In the genomic region with DNA sequence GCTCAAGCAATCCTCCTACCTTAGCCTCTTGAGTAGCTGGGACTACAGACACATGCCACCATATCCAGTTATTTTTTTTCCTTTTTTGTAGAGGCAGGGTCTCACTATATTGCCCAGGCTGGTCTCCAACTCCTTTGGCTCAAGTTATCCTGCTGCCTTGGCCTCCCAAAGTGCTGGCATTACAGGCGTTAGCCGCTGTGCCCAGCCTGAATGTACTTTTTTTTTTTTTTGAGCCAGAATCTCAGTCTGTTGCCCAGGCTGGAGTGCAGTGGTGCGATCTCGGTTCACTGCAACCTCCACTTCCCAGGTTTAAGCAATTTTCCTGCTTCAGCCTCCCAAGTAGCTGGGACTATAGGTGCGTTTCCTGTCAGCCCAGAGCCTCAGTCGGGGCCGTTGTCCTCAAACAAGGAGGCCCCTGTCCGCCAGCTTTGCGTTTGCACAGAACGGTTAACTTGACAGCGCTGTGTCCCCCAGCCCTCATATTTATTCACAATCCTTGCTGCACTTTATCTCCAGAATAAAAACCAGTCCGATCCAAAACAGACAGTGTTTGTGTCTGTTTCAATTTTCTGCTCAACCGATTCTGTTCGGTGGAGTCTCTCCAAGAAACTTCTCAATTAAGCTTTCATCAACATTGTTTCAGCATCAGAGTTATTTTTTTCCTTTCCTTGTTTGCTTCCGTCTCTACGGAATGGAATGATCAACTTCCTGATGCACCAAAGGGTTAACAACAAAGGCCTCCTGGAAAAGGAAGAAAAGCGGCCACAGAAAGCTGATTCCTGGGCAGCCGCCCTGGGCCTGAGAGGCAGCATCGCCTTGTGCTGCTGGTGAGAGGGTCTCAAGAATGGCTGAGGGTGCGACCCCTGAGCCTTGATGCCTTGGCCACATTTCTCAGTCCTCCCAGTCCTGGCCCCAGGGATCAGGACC, we compare ENCODE assay signal across 8 cellular contexts.
DNase-seq lines count a peak whose midpoint lies in the region; ATAC-seq, FAIRE-seq and TF ChIP-seq lines count a peak whose summit lies in the region.

No MANE protein-coding gene starts in this region.

- H3K4me3 Mint-ChIP-seq in CD14-positive monocyte (peak overlapping the region; percentile 87 to 98), brain (peak overlapping the region; percentile 92 to 98 (median 97))

- peak overlapping the region; percentile 65 to 92 (median 89) for H3K27ac Mint-ChIP-seq in CD14-positive monocyte
- H3K27ac Mint-ChIP-seq in brain = peak overlapping the region; percentile 97 to 99 (median 98)

- DNase-seq in CD14-positive monocyte (ENCODE audit: low spot score) (no peak), Karpas-422 (no peak), lower leg skin (ENCODE audit: low spot score in 2 of 2) (peak in 1 of 2 donors; percentile 83), thyroid gland (peak in 1 of 2 donors; percentile 21), GM12892 (ENCODE audit: insufficient read length) (no peak)

- H3K9ac ChIP-seq in Karpas-422 (ENCODE audit: low read length) = no peak overlapping the region

- H3K9me2 ChIP-seq in Karpas-422 (replicated peaks; ENCODE audit: insufficient read depth, low read length) = no peaks in the 10 kb centered on the region

- no peak for TF ChIP-seq CTCF in CD14-positive monocyte (IDR thresholded peaks at IDR 0.05)
- no peak for TF ChIP-seq CTCF in brain (conservative IDR thresholded peaks at IDR 0.05)
- no peak for TF ChIP-seq CTCF in lower leg skin (IDR thresholded peaks at IDR 0.05)
- no peak for TF ChIP-seq CTCF in thyroid gland (IDR thresholded peaks at IDR 0.05)

- H3K4me1 ChIP-seq in Karpas-422 (ENCODE audit: low read length) = peaks cover 33% of the 10 kb centered on the region
- H3K4me1 ChIP-seq in thyroid gland = peaks cover 0 to 4% of the 10 kb centered on the region in 2 donors

- ATAC-seq in GM21423 (IDR thresholded peaks at IDR 0.05; ENCODE audit: unreplicated experiment) (no peak), HG03378 (IDR thresholded peaks at IDR 0.05; ENCODE audit: unreplicated experiment) (no peak)

- TF ChIP-seq POLR2A in lower leg skin (IDR thresholded peaks at IDR 0.05) (no peak), thyroid gland (IDR thresholded peaks at IDR 0.05) (no peak), GM12892 (IDR thresholded peaks at IDR 0.05; ENCODE audit: low read depth, low read length) (no peak)

- H3K9me3 ChIP-seq in Karpas-422 (ENCODE audit: low read length) = no peaks in the 10 kb centered on the region
- no peaks in the 10 kb centered on the region for H3K9me3 ChIP-seq in thyroid gland

- no peak for FAIRE-seq in GM12892 (lab: Jason Lieb, UNC)

- H3K27me3 Mint-ChIP-seq in CD14-positive monocyte (ENCODE audit: low read depth in 3 of 3) = peaks cover 0 to 6% (median 0%) of the 10 kb centered on the region in 3 donors
- H3K27me3 Mint-ChIP-seq in brain = peaks cover 14% of the 10 kb centered on the region

- H3K36me3 ChIP-seq in Karpas-422 (ENCODE audit: insufficient read depth, low read length) (no peaks in the 10 kb centered on the region), thyroid gland (no peaks in the 10 kb centered on the region)

- intact Hi-C loops in CD14-positive monocyte (cut with micrococcal nuclease) (loop anchor here (2.0 to 10.0 kb wide), 2 partner anchors 21 to 109 kb away; no protein-coding TSS in a partner anchor), lower leg skin (cut with DNase I; ENCODE audit: low total_unique reads) (no loop called here), thyroid gland (cut with DNase I) (loop anchor here (5.0 to 10.0 kb wide), 3 partner anchors 109 to 462 kb away; no protein-coding TSS in a partner anchor)

- H3K27ac ChIP-seq in Karpas-422 (ENCODE audit: low read length) = no peak overlapping the region
- peak overlapping the region in 2 of 3 donors; percentile 57 to 60 for H3K27ac ChIP-seq in thyroid gland

- H3K9me3 Mint-ChIP-seq in CD14-positive monocyte = peaks cover 0 to under 1% (median 0%) of the 10 kb centered on the region in 7 donors
- H3K9me3 Mint-ChIP-seq in brain = peaks cover 0 to 4% (median 0%) of the 10 kb centered on the region in 5 experiments

- H3K27me3 ChIP-seq in Karpas-422 (ENCODE audit: low read length) = no peaks in the 10 kb centered on the region
- no peaks in the 10 kb centered on the region for H3K27me3 ChIP-seq in thyroid gland

- H3K36me3 Mint-ChIP-seq in CD14-positive monocyte (no peaks in the 10 kb centered on the region), brain (no peaks in the 10 kb centered on the region)

- 20 to 22% methylated on average over 20 of the region's 20 CpGs for WGBS in lower leg skin, 2 donors
- 44 to 51% methylated on average over 20 of the region's 20 CpGs for WGBS in thyroid gland, 2 donors

- no peak overlapping the region for H2AFZ ChIP-seq in Karpas-422 (ENCODE audit: low read length)

- no peaks in the 10 kb centered on the region for H3K79me2 ChIP-seq in Karpas-422 (ENCODE audit: low read length)

- H3K4me1 Mint-ChIP-seq in CD14-positive monocyte (peaks cover 34% of the 10 kb centered on the region), brain (peaks cover 27% of the 10 kb centered on the region)

- H4K20me1 ChIP-seq in Karpas-422 (ENCODE audit: insufficient read depth, low read depth, low read length) = no peaks in the 10 kb centered on the region

- peak overlapping the region; percentile 66; the same call in 1 of the 2 replicates for H3K4me3 ChIP-seq in Karpas-422 (ENCODE audit: low read length)
- H3K4me3 ChIP-seq in lower leg skin (ENCODE audit: low read depth, poor library complexity, severe bottlenecking) = peak overlapping the region; percentile 15
- no peak overlapping the region for H3K4me3 ChIP-seq in thyroid gland (replicated peaks in 1 of 3)

- H3K4me2 ChIP-seq in Karpas-422 (ENCODE audit: low read depth, low read length, poor library complexity, severe bottlenecking) = peak overlapping the region; percentile 75

Comparison
In these comparisons a context has a peak if more than half of its experiments do, and no peak if none do; other contexts are left out.
1. H3K4me3 ChIP-seq: peak in Karpas-422 (single experiment) and lower leg skin (single experiment); none in thyroid gland (0 of 3).